Comparison of ENCODE assay signal across 10 cellular contexts in genomic region chr10:12405342-12406320, GRCh38. TPM values are rescaled to one million over a fixed set of nuclear protein-coding genes. Genes with fewer than 3 reads are reported as not detected.
DNase-seq lines count a peak whose midpoint lies in the region; ATAC-seq, FAIRE-seq and TF ChIP-seq lines count a peak whose summit lies in the region.
"Had no signal": no experiment of that assay in that cellular context is flagged by ENCODE, and none has a peak within 500 bp of the region (broad histone marks: within the 10 kb centered on the region; RNA-seq: fewer than 3 reads in every experiment).

No MANE protein-coding gene starts in this region.

- no peak overlapping the region for H3K4me3 ChIP-seq in astrocyte of the spinal cord (ENCODE audit: low read depth, low read length)

- DNase-seq in DMS153 (lab: John Stamatoyannopoulos, UW) (peak; percentile 55), NCI-H146 treated with DMSO at 0.1 percent for 48 hours (lab: John Stamatoyannopoulos, UW; ENCODE audit: unreplicated experiment) (peak; percentile 48), astrocyte of the spinal cord (ENCODE audit: low read depth, low spot score) (peak; percentile 35), mucosa of gallbladder (ENCODE audit: low spot score) (peak; percentile 69), GM19239 (ENCODE audit: insufficient read length, low spot score) (no peak), retina (no peak), H54 (ENCODE audit: insufficient read length, low spot score) (no peak)
- DNase-seq: activated CD4-positive, alpha-beta memory T cell treated with anti-CD3 and anti-CD28 coated beads, Interleukin-2, amount 10 ng/mL, durations not matched to agents 7 days and 5 days; NCI-H446 had no signal

- in situ Hi-C loops in astrocyte of the spinal cord (cut with HindIII; ENCODE audit: low sequenced_read_pairs): no loop called here

- FAIRE-seq in GM19239 (lab: Jason Lieb, UNC): no peak
- FAIRE-seq in H54 (lab: Jason Lieb, UNC): no peak

- no peak for TF ChIP-seq CTCF in astrocyte of the spinal cord (IDR thresholded peaks at IDR 0.05; ENCODE audit: low read depth, low read length)

- no peak for TF ChIP-seq POLR2A in H54 (IDR thresholded peaks at IDR 0.05; ENCODE audit: low read depth, low read length)

- ATAC-seq in GM21360 (IDR thresholded peaks at IDR 0.05; ENCODE audit: unreplicated experiment): no peak

RNA-seq across cellular contexts. Expression of gene CAMK1D, which starts 56.3 kb away (rescaled TPM):
- total RNA-seq in mucosa of gallbladder: 19.4 TPM

Comparison
In these comparisons a context has a peak if more than half of its experiments do, and no peak if none do; other contexts are left out.
1. DNase-seq: peak in DMS153 (single experiment), NCI-H146 treated with DMSO at 0.1 percent for 48 hours (single experiment), astrocyte of the spinal cord (single experiment) and mucosa of gallbladder (single experiment); none in GM19239 (single experiment), retina (single experiment) and H54 (single experiment).